Comparison of ENCODE assay signal across 8 cellular contexts in genomic region chr1:54069792-54070548, GRCh38. TPM values are rescaled to one million over a fixed set of nuclear protein-coding genes. Genes with fewer than 3 reads are reported as not detected.
DNase-seq lines count a peak whose midpoint lies in the region; ATAC-seq and TF ChIP-seq lines count a peak whose summit lies in the region.

No MANE protein-coding gene starts in this region.

- no peak overlapping the region for H3K4me3 ChIP-seq in lower leg skin (ENCODE audit: low read depth, poor library complexity, severe bottlenecking)

- no peak overlapping the region for H3K27ac Mint-ChIP-seq in natural killer cell treated with Interleukin-12 subunit alpha and Interleukin-12 subunit beta and Interleukin-15 and Interleukin-18, amount 100 ng/mL, for 72 hours

- peak in 1 of 3 donors; percentile 73 for TF ChIP-seq CTCF in lower leg skin (IDR thresholded peaks at IDR 0.05)

- DNase-seq in COR-L47 (lab: John Stamatoyannopoulos, UW) (peak; percentile 49), MV-4-11 (lab: John Stamatoyannopoulos, UW) (peak; percentile 70), SK-MEL-5 (ENCODE audit: low read depth, low spot score) (peak; percentile 72), erythroblast (lab: John Stamatoyannopoulos, UW) (peak; percentile 61 to 72), lower leg skin (ENCODE audit: low spot score in 2 of 2) (no peak)
- DNase-seq in natural killer cell treated with Interleukin-12 subunit alpha and Interleukin-12 subunit beta and Interleukin-15 and Interleukin-18, amount 100 ng/mL, for 72 hours (ENCODE audit: low spot score): no peak

- peak; percentile 51 for ATAC-seq in GM19467 (IDR thresholded peaks at IDR 0.05; ENCODE audit: unreplicated experiment)
- peak; percentile 72 to 83 for ATAC-seq in natural killer cell treated with Interleukin-12 subunit alpha and Interleukin-12 subunit beta and Interleukin-15 and Interleukin-18, amount 100 ng/mL, for 72 hours
- ATAC-seq in GM19023 (IDR thresholded peaks at IDR 0.05; ENCODE audit: unreplicated experiment): no peak

- no peak overlapping the region for H3K4me3 Mint-ChIP-seq in natural killer cell treated with Interleukin-12 subunit alpha and Interleukin-12 subunit beta and Interleukin-15 and Interleukin-18, amount 100 ng/mL, for 72 hours

- peaks cover 6% of the 10 kb centered on the region for H3K36me3 Mint-ChIP-seq in natural killer cell treated with Interleukin-12 subunit alpha and Interleukin-12 subunit beta and Interleukin-15 and Interleukin-18, amount 100 ng/mL, for 72 hours

- in situ Hi-C loops in SK-MEL-5 (cut with HindIII; ENCODE audit: low pct_unique_long_range_greater_than_20kb, low sequenced_read_pairs): no loop called here

- intact Hi-C loops in lower leg skin (cut with DNase I; ENCODE audit: low total_unique reads): loop anchor here (10.0 kb wide), 1 partner anchor 425 kb away; no protein-coding TSS in a partner anchor

- no peaks in the 10 kb centered on the region for H3K27me3 Mint-ChIP-seq in natural killer cell treated with Interleukin-12 subunit alpha and Interleukin-12 subunit beta and Interleukin-15 and Interleukin-18, amount 100 ng/mL, for 72 hours

- no peaks in the 10 kb centered on the region for H3K4me1 Mint-ChIP-seq in natural killer cell treated with Interleukin-12 subunit alpha and Interleukin-12 subunit beta and Interleukin-15 and Interleukin-18, amount 100 ng/mL, for 72 hours (ENCODE audit: low read depth in 2 of 2)

- TF ChIP-seq POLR2A in erythroblast (IDR thresholded peaks at IDR 0.05; ENCODE audit: low read length) (no peak), lower leg skin (IDR thresholded peaks at IDR 0.05) (no peak)

- 36 to 38% methylated on average over 3 of the region's 3 CpGs for WGBS in lower leg skin, 2 donors

- H3K9me3 Mint-ChIP-seq in natural killer cell treated with Interleukin-12 subunit alpha and Interleukin-12 subunit beta and Interleukin-15 and Interleukin-18, amount 100 ng/mL, for 72 hours: no peaks in the 10 kb centered on the region

RNA-seq across cellular contexts. Expression of gene TCEANC2, which starts 16.6 kb away (rescaled TPM):
- 2.7 and 3.9 TPM in 2 replicates for total RNA-seq in SK-MEL-5 (2014; rRNA removed; shearing (Covaris generic))
- 2.9 and 4.6 TPM in 2 replicates for polyA plus RNA-seq in SK-MEL-5 (2015; cell fraction: cytosol; rRNA removed)
- polyA plus RNA-seq in SK-MEL-5 (2015; cell fraction: nucleus; rRNA removed): 5.7 and 6.2 TPM in 2 replicates
- total RNA-seq in natural killer cell treated with Interleukin-12 subunit alpha and Interleukin-12 subunit beta and Interleukin-15 and Interleukin-18, amount 100 ng/mL, for 72 hours: 1 to 10 TPM; 9.3 to 9.5 TPM
- total RNA-seq in lower leg skin: 1 to 10 TPM; 3.1 to 4.3 (median 3.8) TPM

RNA-seq across cellular contexts. Expression of gene TMEM59, which starts 17.0 kb away (rescaled TPM):
- 535 and 546 TPM in 2 replicates for total RNA-seq in SK-MEL-5 (2014; rRNA removed; shearing (Covaris generic))
- 333 and 351 TPM in 2 replicates for polyA plus RNA-seq in SK-MEL-5 (2015; cell fraction: cytosol; rRNA removed)
- polyA plus RNA-seq in SK-MEL-5 (2015; cell fraction: nucleus; rRNA removed): 50.9 and 54.7 TPM in 2 replicates
- 100 to 1,000 TPM in 1 of 2 donors, 10 to 100 TPM in 1; 85.9 to 239 TPM for total RNA-seq in natural killer cell treated with Interleukin-12 subunit alpha and Interleukin-12 subunit beta and Interleukin-15 and Interleukin-18, amount 100 ng/mL, for 72 hours
- 100 to 1,000 TPM; 197 to 355 (median 320) TPM for total RNA-seq in lower leg skin

RNA-seq across cellular contexts. Expression of gene LDLRAD1, which starts 52.0 kb away (rescaled TPM):
- total RNA-seq in SK-MEL-5 (2014; rRNA removed; shearing (Covaris generic)): not detected in 2 replicates
- polyA plus RNA-seq in SK-MEL-5 (2015; cell fraction: cytosol; rRNA removed): not detected in 2 replicates
- polyA plus RNA-seq in SK-MEL-5 (2015; cell fraction: nucleus; rRNA removed): not detected in 2 replicates
- not detected for total RNA-seq in natural killer cell treated with Interleukin-12 subunit alpha and Interleukin-12 subunit beta and Interleukin-15 and Interleukin-18, amount 100 ng/mL, for 72 hours
- not detected for total RNA-seq in lower leg skin

Comparison
In these comparisons a context has a peak if more than half of its experiments do, and no peak if none do; other contexts are left out.
1. DNase-seq: peak in COR-L47 (single experiment), MV-4-11 (single experiment), SK-MEL-5 (single experiment) and erythroblast (2 of 2); none in natural killer cell treated with Interleukin-12 subunit alpha and Interleukin-12 subunit beta and Interleukin-15 and Interleukin-18, amount 100 ng/mL, for 72 hours (single experiment) and lower leg skin (0 of 2).